6 cellular contexts compared by ENCODE assay signal in genomic region chr21:35952651-35953340, GRCh38.
"Had no signal": no experiment of that assay in that cellular context is flagged by ENCODE, and none has a peak within 500 bp of the region (broad histone marks: within the 10 kb centered on the region; RNA-seq: fewer than 3 reads in every experiment).

No MANE protein-coding gene starts in this region.

- H3K4me3 ChIP-seq: GM23248 had no signal

- DNase-seq: GOT3, H7, HCEC 1CT, KBM-7 had no signal

- H2AFZ ChIP-seq: GM23248 had no signal

- FAIRE-seq: HTR-8/SVneo had no signal

- H3K27ac ChIP-seq: GM23248 had no signal

- H3K9ac ChIP-seq: GM23248 had no signal
